27 cellular contexts compared by ENCODE assay signal in the genomic region with DNA sequence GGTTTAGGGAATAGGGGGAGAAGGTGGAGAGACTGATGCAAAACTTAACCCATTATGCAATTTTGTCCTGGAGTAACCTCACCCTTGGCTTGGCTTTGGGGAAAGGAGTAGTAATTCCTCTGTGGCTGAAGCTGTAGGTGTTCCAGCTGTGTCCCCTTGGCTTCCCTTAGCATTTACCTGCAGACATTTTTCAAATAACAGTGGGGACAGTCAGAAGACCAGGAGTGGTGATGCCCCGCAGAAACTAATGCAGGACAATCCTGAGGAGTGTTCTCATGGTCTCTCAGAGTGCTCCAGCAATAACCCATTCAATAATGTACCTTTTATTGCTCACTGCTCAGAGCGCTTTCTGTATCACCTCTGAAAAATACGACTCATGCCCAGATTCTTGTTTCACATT.
"Had no signal": no experiment of that assay in that cellular context is flagged by ENCODE, and none has a peak within 500 bp of the region (broad histone marks: within the 10 kb centered on the region; RNA-seq: fewer than 3 reads in every experiment).

No MANE protein-coding gene starts in this region.

- H3K9me3 ChIP-seq: ascending aorta, breast epithelium, esophagus squamous epithelium, gastroesophageal sphincter had no signal

- H3K9me3 Mint-ChIP-seq: activated CD4-positive, alpha-beta T cell treated with anti-CD3 and anti-CD28 coated beads, Interleukin-2, amount 10 ng/mL, durations not matched to agents 7 days and 5 days; activated CD8-positive, alpha-beta T cell treated with anti-CD3 and anti-CD28 coated beads for 36 hours; activated naive CD4-positive, alpha-beta T cell treated with anti-CD3 and anti-CD28 coated beads, Interleukin-2, amount 10 ng/mL, durations not matched to agents 7 days and 5 days; activated T-cell treated with anti-CD3 and anti-CD28 coated beads, Interleukin-2, amount 50 U/mL, for 24 hours; central memory CD8-positive, alpha-beta T cell had no signal

- H3K4me3 ChIP-seq: ascending aorta, breast epithelium, esophagus squamous epithelium, gastroesophageal sphincter had no signal

- ATAC-seq: activated CD8-positive, alpha-beta memory T cell treated with anti-CD3 and anti-CD28 coated beads, Interleukin-2, amount 10 ng/mL, durations not matched to agents 7 days and 5 days; activated CD8-positive, alpha-beta T cell treated with anti-CD3 and anti-CD28 coated beads for 36 hours; activated naive CD4-positive, alpha-beta T cell treated with anti-CD3 and anti-CD28 coated beads, Interleukin-2, amount 50 U/mL, for 72 hours; activated T-cell treated with anti-CD3 and anti-CD28 coated beads, Interleukin-2, amount 50 U/mL, for 72 hours; gastroesophageal sphincter had no signal

- H3K27ac ChIP-seq: ascending aorta, breast epithelium, epithelial cell of prostate, esophagus squamous epithelium, gastroesophageal sphincter had no signal

- DNase-seq: activated CD4-positive, alpha-beta T cell treated with anti-CD3 and anti-CD28 coated beads for 4 hours; activated CD4-positive, alpha-beta T cell treated with anti-CD3 and anti-CD28 coated beads, Interleukin-2, amount 10 ng/mL, durations not matched to agents 7 days and 5 days; activated CD4-positive, alpha-beta T cell treated with anti-CD3 and anti-CD28 coated beads, Interleukin-2, amount 50 U/mL, for 4 hours; activated CD4-positive, CD25-positive, alpha-beta regulatory T cell; activated CD4-positive, CD25-positive, alpha-beta regulatory T cell treated with anti-CD3 and anti-CD28 coated beads, Interleukin-2, amount 50 U/mL, for 72 hours; activated CD8-positive, alpha-beta memory T cell treated with anti-CD3 and anti-CD28 coated beads, Interleukin-2, amount 10 ng/mL, durations not matched to agents 7 days and 5 days; activated CD8-positive, alpha-beta memory T cell treated with anti-CD3 and anti-CD28 coated beads, Interleukin-2, amount 50 U/mL, for 4 hours; activated CD8-positive, alpha-beta T cell treated with anti-CD3 and anti-CD28 coated beads for 36 hours; activated gamma-delta T cell; activated naive CD4-positive, alpha-beta T cell; activated naive CD4-positive, alpha-beta T cell treated with anti-CD3 and anti-CD28 coated beads, Interleukin-2, amount 10 ng/mL, durations not matched to agents 7 days and 5 days; activated naive CD8-positive, alpha-beta T cell treated with anti-CD3 and anti-CD28 coated beads, Interleukin-2, amount 10 ng/mL, durations not matched to agents 7 days and 5 days; activated T-cell treated with anti-CD3 and anti-CD28 coated beads for 4 hours; activated T-cell treated with anti-CD3 and anti-CD28 coated beads, Interleukin-2, amount 50 U/mL, for 24 hours; activated T-cell treated with anti-CD3 and anti-CD28 coated beads, Interleukin-2, amount 50 U/mL, for 72 hours; effector CD8-positive, alpha-beta T cell; esophagus squamous epithelium; foreskin melanocyte; head of caudate nucleus; T-helper 2 cell had no signal

- H3K27me3 ChIP-seq: ascending aorta, breast epithelium, gastroesophageal sphincter had no signal

- H3K4me1 ChIP-seq: ascending aorta, breast epithelium had no signal

- H3K36me3 ChIP-seq: ascending aorta, breast epithelium, esophagus squamous epithelium, gastroesophageal sphincter had no signal

- H3K4me3 Mint-ChIP-seq: activated CD4-positive, alpha-beta T cell treated with anti-CD3 and anti-CD28 coated beads, Interleukin-2, amount 10 ng/mL, durations not matched to agents 7 days and 5 days; activated CD8-positive, alpha-beta memory T cell treated with anti-CD3 and anti-CD28 coated beads, Interleukin-2, amount 10 ng/mL, durations not matched to agents 7 days and 5 days; activated CD8-positive, alpha-beta T cell treated with anti-CD3 and anti-CD28 coated beads for 36 hours; activated naive CD4-positive, alpha-beta T cell treated with anti-CD3 and anti-CD28 coated beads, Interleukin-2, amount 10 ng/mL, durations not matched to agents 7 days and 5 days; activated naive CD8-positive, alpha-beta T cell treated with anti-CD3 and anti-CD28 coated beads, Interleukin-2, amount 10 ng/mL, durations not matched to agents 7 days and 5 days; activated T-cell treated with anti-CD3 and anti-CD28 coated beads, Interleukin-2, amount 50 U/mL, for 24 hours had no signal

- H3K27me3 Mint-ChIP-seq: activated CD4-positive, alpha-beta T cell treated with anti-CD3 and anti-CD28 coated beads, Interleukin-2, amount 10 ng/mL, durations not matched to agents 7 days and 5 days; activated CD8-positive, alpha-beta T cell treated with anti-CD3 and anti-CD28 coated beads for 36 hours; activated T-cell treated with anti-CD3 and anti-CD28 coated beads, Interleukin-2, amount 50 U/mL, for 24 hours; central memory CD8-positive, alpha-beta T cell had no signal

- H3K36me3 Mint-ChIP-seq: activated CD8-positive, alpha-beta memory T cell treated with anti-CD3 and anti-CD28 coated beads, Interleukin-2, amount 10 ng/mL, durations not matched to agents 7 days and 5 days; activated naive CD4-positive, alpha-beta T cell treated with anti-CD3 and anti-CD28 coated beads, Interleukin-2, amount 10 ng/mL, durations not matched to agents 7 days and 5 days; activated naive CD4-positive, alpha-beta T cell treated with anti-CD3 and anti-CD28 coated beads, Interleukin-2, amount 50 U/mL, for 72 hours; activated naive CD8-positive, alpha-beta T cell treated with anti-CD3 and anti-CD28 coated beads, Interleukin-2, amount 10 ng/mL, durations not matched to agents 7 days and 5 days; brain had no signal

- H3K27ac Mint-ChIP-seq: activated CD4-positive, alpha-beta T cell treated with anti-CD3 and anti-CD28 coated beads, Interleukin-2, amount 10 ng/mL, durations not matched to agents 7 days and 5 days; activated CD8-positive, alpha-beta memory T cell treated with anti-CD3 and anti-CD28 coated beads, Interleukin-2, amount 10 ng/mL, durations not matched to agents 7 days and 5 days; activated CD8-positive, alpha-beta T cell treated with anti-CD3 and anti-CD28 coated beads for 36 hours; activated naive CD4-positive, alpha-beta T cell treated with anti-CD3 and anti-CD28 coated beads, Interleukin-2, amount 10 ng/mL, durations not matched to agents 7 days and 5 days; activated naive CD8-positive, alpha-beta T cell treated with anti-CD3 and anti-CD28 coated beads, Interleukin-2, amount 10 ng/mL, durations not matched to agents 7 days and 5 days; activated T-cell treated with anti-CD3 and anti-CD28 coated beads, Interleukin-2, amount 50 U/mL, for 24 hours; activated T-cell treated with anti-CD3 and anti-CD28 coated beads, Interleukin-2, amount 50 U/mL, for 72 hours had no signal
